In genomic region chr4:40576651-40577480, GRCh38 we compare ENCODE assay signal across 8 cellular contexts. TPM values are rescaled to one million over a fixed set of nuclear protein-coding genes. Genes with fewer than 3 reads are reported as not detected.
DNase-seq lines count a peak whose midpoint lies in the region; ATAC-seq lines count a peak whose summit lies in the region.

No MANE protein-coding gene starts in this region.

- ATAC-seq in GM18519 (IDR thresholded peaks at IDR 0.05; ENCODE audit: low FRiP score, unreplicated experiment) (peak; percentile 37), HG02885 (IDR thresholded peaks at IDR 0.05; ENCODE audit: poor library complexity, unreplicated experiment) (peak; percentile 72), left cardiac atrium (peak; percentile 93 to 94)

- H3K27me3 Mint-ChIP-seq in activated naive CD8-positive, alpha-beta T cell treated with anti-CD3 and anti-CD28 coated beads for 36 hours: peaks cover 3% of the 10 kb centered on the region

- no peak overlapping the region for H3K27ac Mint-ChIP-seq in activated naive CD8-positive, alpha-beta T cell treated with anti-CD3 and anti-CD28 coated beads for 36 hours

- DNase-seq in C1 segment of cervical spinal cord (lab: John Stamatoyannopoulos, UW): peak in 11 of 14 donors; percentile 3 to 79 (median 45)
- DNase-seq in NCI-H2029 (lab: John Stamatoyannopoulos, UW): peak; percentile 96
- DNase-seq in activated naive CD8-positive, alpha-beta T cell treated with anti-CD3 and anti-CD28 coated beads for 36 hours: peak; percentile 4
- peak; percentile 84 for DNase-seq in left cardiac atrium
- peak; percentile 100 for DNase-seq in renal cortical epithelial cell (ENCODE audit: low read depth)
- DNase-seq in effector CD4-positive, alpha-beta T cell: no peak

- intact Hi-C loops in left cardiac atrium (cut with DNase I): no loop called here

- H3K4me3 Mint-ChIP-seq in activated naive CD8-positive, alpha-beta T cell treated with anti-CD3 and anti-CD28 coated beads for 36 hours: no peak overlapping the region

- H3K36me3 Mint-ChIP-seq in activated naive CD8-positive, alpha-beta T cell treated with anti-CD3 and anti-CD28 coated beads for 36 hours: no peaks in the 10 kb centered on the region

- no peaks in the 10 kb centered on the region for H3K9me3 Mint-ChIP-seq in activated naive CD8-positive, alpha-beta T cell treated with anti-CD3 and anti-CD28 coated beads for 36 hours

- peaks cover 20% of the 10 kb centered on the region for H3K4me1 Mint-ChIP-seq in activated naive CD8-positive, alpha-beta T cell treated with anti-CD3 and anti-CD28 coated beads for 36 hours

RNA-seq across cellular contexts. Expression of gene RBM47, which starts 52.8 kb away (rescaled TPM):
- total RNA-seq in activated naive CD8-positive, alpha-beta T cell treated with anti-CD3 and anti-CD28 coated beads for 36 hours: under 1 TPM; 0.16 to 0.22 TPM
- total RNA-seq in left cardiac atrium (10 to 100 TPM in 1 of 2 donors, 1 to 10 TPM in 1; 9.6 to 10.8 TPM), renal cortical epithelial cell (82.5 and 196 TPM in 2 replicates)

Comparison
In these comparisons a context has a peak if more than half of its experiments do, and no peak if none do; other contexts are left out.
1. ATAC-seq: peak in every context shown above with its lines; median percentile 94 in left cardiac atrium; 72 in HG02885; 37 in GM18519.